Comparison of ENCODE assay signal across 8 cellular contexts in genomic region chr5:139710370-139711066, GRCh38.
DNase-seq lines count a peak whose midpoint lies in the region; ATAC-seq and TF ChIP-seq lines count a peak whose summit lies in the region.

No MANE protein-coding gene starts in this region.

- H3K4me3 ChIP-seq in GM12864 (ENCODE audit: low read depth, low read length): peak overlapping the region; percentile 39
- peak overlapping the region; percentile 62 for H3K4me3 ChIP-seq in MM.1S (ENCODE audit: low read length)
- H3K4me3 ChIP-seq in duodenal mucosa (ENCODE audit: low read depth in 1 of 2, low read length in 2 of 2): peak overlapping the region; percentile 26 to 63
- H3K4me3 ChIP-seq in lung: no peak overlapping the region

- peak overlapping the region; percentile 99 for H3K4me2 ChIP-seq in MM.1S (ENCODE audit: low read depth, low read length)

- ATAC-seq in lung (ENCODE audit: insufficient read depth, low FRiP score): peak; percentile 17

- no peak overlapping the region for H3K27ac ChIP-seq in MM.1S (ENCODE audit: low read length)
- no peak overlapping the region for H3K27ac ChIP-seq in duodenal mucosa (ENCODE audit: low read depth, low read length)
- no peak overlapping the region for H3K27ac ChIP-seq in lung (ENCODE audit: low read depth in 1 of 2, low read length in 1 of 2)

- no peak for DNase-seq in GM12864 (ENCODE audit: low read depth)
- peak; percentile 61 for DNase-seq in MM.1S
- peak; percentile 72 for DNase-seq in activated CD4-positive, alpha-beta T cell treated with anti-CD3 and anti-CD28 coated beads, Interleukin-2, amount 50 U/mL, for 1 hour
- DNase-seq in lung (ENCODE audit: low spot score): no peak
- peak; percentile 45 for DNase-seq in stimulated activated CD8-positive, alpha-beta memory T cell treated with anti-CD3 and anti-CD28 coated beads, Interleukin-4, amount 100 ng/mL, for 24 hours (ENCODE audit: low read depth)
- no peak for DNase-seq in KG1 (lab: John Stamatoyannopoulos, UW)
- no peak for DNase-seq in 8988T

- peak overlapping the region; percentile 58 for H2AFZ ChIP-seq in MM.1S (ENCODE audit: low read length)

- WGBS in lung, 2 donors: 4 to 7% methylated on average over 56 to 57 of the region's 57 CpGs

- H3K4me1 ChIP-seq in MM.1S (ENCODE audit: low read length) (peaks cover 4% of the 10 kb centered on the region), duodenal mucosa (ENCODE audit: control insufficient read depth in 1 of 2, insufficient read depth in 2 of 2, low read length in 2 of 2) (peaks cover 21% of the 10 kb centered on the region in 2 donors), lung (ENCODE audit: control insufficient read depth in 2 of 2, insufficient read depth in 2 of 2, low read length in 2 of 2) (peaks cover 0 to 15% of the 10 kb centered on the region in 2 donors)

- no peaks in the 10 kb centered on the region for H3K9me2 ChIP-seq in MM.1S (replicated peaks; ENCODE audit: insufficient read depth, low read length)

- no peaks in the 10 kb centered on the region for H3K79me2 ChIP-seq in MM.1S (ENCODE audit: low read length)

- no peaks in the 10 kb centered on the region for H3K9me3 ChIP-seq in MM.1S (replicated peaks; ENCODE audit: insufficient read depth, low read length)
- no peaks in the 10 kb centered on the region for H3K9me3 ChIP-seq in duodenal mucosa (ENCODE audit: control insufficient read depth in 1 of 2, low read length in 2 of 2)
- no peaks in the 10 kb centered on the region for H3K9me3 ChIP-seq in lung (ENCODE audit: control insufficient read depth in 2 of 2, insufficient read depth in 1 of 2, low read length in 1 of 2)

- peak overlapping the region; percentile 49 for H3K9ac ChIP-seq in MM.1S (ENCODE audit: low read length)
- no peak overlapping the region for H3K9ac ChIP-seq in duodenal mucosa (ENCODE audit: low read depth in 1 of 2, low read length in 2 of 2)

- H3K27me3 ChIP-seq in MM.1S (replicated peaks; ENCODE audit: insufficient read depth, low read length): 0 out of 2 replicates have a peak, but pooled peaks cover 6% of the 10 kb centered on the region
- H3K27me3 ChIP-seq in duodenal mucosa (ENCODE audit: control insufficient read depth in 1 of 2, insufficient read depth in 2 of 2, low read length in 2 of 2): peaks cover 3 to 4% of the 10 kb centered on the region in 2 donors
- no peaks in the 10 kb centered on the region for H3K27me3 ChIP-seq in lung (ENCODE audit: control insufficient read depth, insufficient read depth)

- H3K36me3 ChIP-seq in MM.1S (replicated peaks; ENCODE audit: insufficient read depth, low read length) (no peaks in the 10 kb centered on the region), duodenal mucosa (ENCODE audit: control insufficient read depth in 1 of 2, insufficient read depth in 2 of 2, low read length in 2 of 2) (no peaks in the 10 kb centered on the region), lung (ENCODE audit: control insufficient read depth in 2 of 2, insufficient read depth in 2 of 2, low read length in 2 of 2) (no peaks in the 10 kb centered on the region)

- TF ChIP-seq CTCF in GM12864 (IDR thresholded peaks at IDR 0.05; ENCODE audit: low read depth, low read length, missing control alignments) (no peak), MM.1S (IDR thresholded peaks at IDR 0.05; ENCODE audit: low read length) (no peak), lung (IDR thresholded peaks at IDR 0.05; ENCODE audit: control extremely low read depth, extremely low read depth) (no peak)

- no peaks in the 10 kb centered on the region for H3F3A ChIP-seq in MM.1S (ENCODE audit: insufficient read depth, low read length)

- H4K20me1 ChIP-seq in MM.1S (ENCODE audit: insufficient read depth, low read length): no peaks in the 10 kb centered on the region

Comparison
In these comparisons a context has a peak if more than half of its experiments do, and no peak if none do; other contexts are left out.
1. DNase-seq: peak in MM.1S (single experiment), activated CD4-positive, alpha-beta T cell treated with anti-CD3 and anti-CD28 coated beads, Interleukin-2, amount 50 U/mL, for 1 hour (single experiment) and stimulated activated CD8-positive, alpha-beta memory T cell treated with anti-CD3 and anti-CD28 coated beads, Interleukin-4, amount 100 ng/mL, for 24 hours (single experiment); none in GM12864 (single experiment), lung (single experiment), KG1 (single experiment) and 8988T (single experiment).